ENCODE assay signal across 40 cellular contexts in the genomic region with DNA sequence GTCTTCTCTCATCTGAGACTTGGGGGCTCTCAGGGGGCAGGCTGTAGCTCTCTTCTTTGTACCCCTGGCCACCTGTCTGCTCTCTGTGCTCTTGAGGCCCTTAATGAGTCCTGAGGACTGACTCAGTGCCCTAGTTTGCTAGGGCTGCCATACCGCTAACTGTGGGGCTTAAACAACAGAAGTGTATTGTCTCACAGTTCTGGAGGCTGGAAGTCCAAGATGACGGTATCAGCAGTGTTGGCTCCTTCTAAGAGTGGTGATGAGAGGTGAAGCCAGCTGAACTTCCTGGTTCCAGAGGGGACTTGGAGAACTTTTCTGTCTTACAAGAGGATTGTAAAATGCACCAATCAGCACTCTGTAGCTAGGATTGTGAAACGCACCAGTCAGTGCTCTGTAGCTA.
"Had no signal": no experiment of that assay in that cellular context is flagged by ENCODE, and none has a peak within 500 bp of the region (broad histone marks: within the 10 kb centered on the region; RNA-seq: fewer than 3 reads in every experiment).

No MANE protein-coding gene starts in this region.

- H3K36me3 Mint-ChIP-seq: activated naive CD4-positive, alpha-beta T cell treated with anti-CD3 and anti-CD28 coated beads, Interleukin-2, amount 10 ng/mL, durations not matched to agents 7 days and 5 days; activated naive CD4-positive, alpha-beta T cell treated with anti-CD3 and anti-CD28 coated beads, Interleukin-2, amount 50 U/mL, for 24 hours; activated naive CD4-positive, alpha-beta T cell treated with anti-CD3 and anti-CD28 coated beads, Interleukin-2, amount 50 U/mL, for 72 hours; activated naive CD8-positive, alpha-beta T cell; activated naive CD8-positive, alpha-beta T cell treated with anti-CD3 and anti-CD28 coated beads for 36 hours; activated naive CD8-positive, alpha-beta T cell treated with anti-CD3 and anti-CD28 coated beads, Interleukin-2, amount 10 ng/mL, durations not matched to agents 7 days and 5 days; brain had no signal

- H3K9me3 ChIP-seq: adrenal gland had no signal

- ATAC-seq: activated naive CD4-positive, alpha-beta T cell treated with anti-CD3 and anti-CD28 coated beads, Interleukin-2, amount 50 U/mL, for 72 hours; activated naive CD8-positive, alpha-beta T cell treated with anti-CD3 and anti-CD28 coated beads, Interleukin-2, amount 50 U/mL, for 24 hours; activated T-cell treated with anti-CD3 and anti-CD28 coated beads, Interleukin-2, amount 50 U/mL, for 4 hours; activated T-cell treated with anti-CD3 and anti-CD28 coated beads, Interleukin-2, amount 50 U/mL, for 72 hours; activated T-helper 17 cell treated with anti-CD3 and anti-CD28 coated beads, Interleukin-2, amount 50 U/mL, for 72 hours; body of pancreas had no signal

- FAIRE-seq: astrocyte, bronchial epithelial cell had no signal

- H3K4me1 Mint-ChIP-seq: activated naive CD4-positive, alpha-beta T cell treated with anti-CD3 and anti-CD28 coated beads, Interleukin-2, amount 10 ng/mL, durations not matched to agents 7 days and 5 days; activated naive CD8-positive, alpha-beta T cell treated with anti-CD3 and anti-CD28 coated beads, Interleukin-2, amount 10 ng/mL, durations not matched to agents 7 days and 5 days had no signal

- H3K4me1 ChIP-seq: adrenal gland, ascending aorta, breast epithelium had no signal

- DNase-seq: activated effector memory CD4-positive, alpha-beta T cell treated with anti-CD3 and anti-CD28 coated beads, Interleukin-2, amount 50 U/mL, for 16 hours; activated effector memory CD4-positive, alpha-beta T cell treated with Interleukin-2 at 50 U/mL for 16 hours; activated gamma-delta T cell; activated gamma-delta T cell treated with Interleukin-2 at 50 U/mL for 16 hours; activated naive CD4-positive, alpha-beta T cell; activated naive CD4-positive, alpha-beta T cell treated with anti-CD3 and anti-CD28 coated beads for 36 hours; activated naive CD4-positive, alpha-beta T cell treated with anti-CD3 and anti-CD28 coated beads, Interleukin-2, amount 10 ng/mL, durations not matched to agents 7 days and 5 days; activated naive CD4-positive, alpha-beta T cell treated with anti-CD3 and anti-CD28 coated beads, Interleukin-2, amount 50 U/mL, for 16 hours; activated naive CD4-positive, alpha-beta T cell treated with Interleukin-2 at 50 U/mL for 16 hours; activated naive CD8-positive, alpha-beta T cell treated with anti-CD3 and anti-CD28 coated beads for 36 hours; activated naive CD8-positive, alpha-beta T cell treated with anti-CD3 and anti-CD28 coated beads, Interleukin-2, amount 10 ng/mL, durations not matched to agents 7 days and 5 days; activated naive CD8-positive, alpha-beta T cell treated with anti-CD3 and anti-CD28 coated beads, Interleukin-2, amount 50 U/mL, for 24 hours; activated T-cell treated with anti-CD3 and anti-CD28 coated beads, Interleukin-2, amount 50 U/mL, for 1 hour; activated T-cell treated with anti-CD3 and anti-CD28 coated beads, Interleukin-2, amount 50 U/mL, for 24 hours; activated T-cell treated with anti-CD3 and anti-CD28 coated beads, Interleukin-2, amount 50 U/mL, for 4 hours; activated T-cell treated with anti-CD3 and anti-CD28 coated beads, Interleukin-2, amount 50 U/mL, for 48 hours; activated T-cell treated with anti-CD3 and anti-CD28 coated beads, Interleukin-2, amount 50 U/mL, for 72 hours; adrenal gland; amniotic stem cell; amygdala; anterior cingulate cortex; aorta; body of pancreas; brain microvascular endothelial cell; caudate nucleus; central memory CD4-positive, alpha-beta T cell; cerebellar nuclear complex had no signal

- H3K4me3 Mint-ChIP-seq: activated naive CD4-positive, alpha-beta T cell treated with anti-CD3 and anti-CD28 coated beads for 36 hours; activated naive CD4-positive, alpha-beta T cell treated with anti-CD3 and anti-CD28 coated beads, Interleukin-2, amount 10 ng/mL, durations not matched to agents 7 days and 5 days; activated naive CD4-positive, alpha-beta T cell treated with anti-CD3 and anti-CD28 coated beads, Interleukin-2, amount 50 U/mL, for 24 hours; activated naive CD8-positive, alpha-beta T cell; activated naive CD8-positive, alpha-beta T cell treated with anti-CD3 and anti-CD28 coated beads for 36 hours; activated naive CD8-positive, alpha-beta T cell treated with anti-CD3 and anti-CD28 coated beads, Interleukin-2, amount 10 ng/mL, durations not matched to agents 7 days and 5 days; activated naive CD8-positive, alpha-beta T cell treated with anti-CD3 and anti-CD28 coated beads, Interleukin-2, amount 50 U/mL, for 24 hours; activated T-cell treated with anti-CD3 and anti-CD28 coated beads, Interleukin-2, amount 50 U/mL, for 24 hours; activated T-cell treated with anti-CD3 and anti-CD28 coated beads, Interleukin-2, amount 50 U/mL, for 4 hours; activated T-cell treated with anti-CD3 and anti-CD28 coated beads, Interleukin-2, amount 50 U/mL, for 72 hours; activated T-helper 1 cell treated with anti-CD3 and anti-CD28 coated beads, Interleukin-12 subunit alpha, Interleukin-12 subunit beta, Interleukin-2, Interleukin-4 antibody, amounts not matched to agents 30 ng/mL and 10 ng/mL and 1 ng/mL, durations not matched to agents 14 hours and 24 hours and 36 hours; activated T-helper 17 cell treated with anti-CD3 and anti-CD28 coated beads, Interleukin-2, amount 50 U/mL, for 72 hours; brain; central memory CD8-positive, alpha-beta T cell had no signal

- H3K9me3 Mint-ChIP-seq: activated naive CD4-positive, alpha-beta T cell treated with anti-CD3 and anti-CD28 coated beads, Interleukin-2, amount 10 ng/mL, durations not matched to agents 7 days and 5 days; activated naive CD4-positive, alpha-beta T cell treated with anti-CD3 and anti-CD28 coated beads, Interleukin-2, amount 50 U/mL, for 24 hours; activated naive CD8-positive, alpha-beta T cell treated with anti-CD3 and anti-CD28 coated beads, Interleukin-2, amount 10 ng/mL, durations not matched to agents 7 days and 5 days; activated T-helper 17 cell treated with anti-CD3 and anti-CD28 coated beads, Interleukin-2, amount 50 U/mL, for 72 hours; central memory CD8-positive, alpha-beta T cell had no signal

- H3K27ac ChIP-seq: adrenal gland, ascending aorta, body of pancreas, brain microvascular endothelial cell, breast epithelium, cardiac muscle cell had no signal

- H3K27ac Mint-ChIP-seq: activated naive CD4-positive, alpha-beta T cell treated with anti-CD3 and anti-CD28 coated beads for 36 hours; activated naive CD4-positive, alpha-beta T cell treated with anti-CD3 and anti-CD28 coated beads, Interleukin-2, amount 10 ng/mL, durations not matched to agents 7 days and 5 days; activated naive CD4-positive, alpha-beta T cell treated with anti-CD3 and anti-CD28 coated beads, Interleukin-2, amount 50 U/mL, for 24 hours; activated naive CD4-positive, alpha-beta T cell treated with anti-CD3 and anti-CD28 coated beads, Interleukin-2, amount 50 U/mL, for 72 hours; activated naive CD8-positive, alpha-beta T cell; activated naive CD8-positive, alpha-beta T cell treated with anti-CD3 and anti-CD28 coated beads for 36 hours; activated naive CD8-positive, alpha-beta T cell treated with anti-CD3 and anti-CD28 coated beads, Interleukin-2, amount 10 ng/mL, durations not matched to agents 7 days and 5 days; activated naive CD8-positive, alpha-beta T cell treated with anti-CD3 and anti-CD28 coated beads, Interleukin-2, amount 50 U/mL, for 24 hours; activated T-cell treated with anti-CD3 and anti-CD28 coated beads, Interleukin-2, amount 50 U/mL, for 24 hours; activated T-cell treated with anti-CD3 and anti-CD28 coated beads, Interleukin-2, amount 50 U/mL, for 72 hours; activated T-helper 1 cell treated with anti-CD3 and anti-CD28 coated beads, Interleukin-12 subunit alpha, Interleukin-12 subunit beta, Interleukin-2, Interleukin-4 antibody, amounts not matched to agents 30 ng/mL and 10 ng/mL and 1 ng/mL, durations not matched to agents 14 hours and 24 hours and 36 hours; activated T-helper 17 cell treated with anti-CD3 and anti-CD28 coated beads, Interleukin-2, amount 50 U/mL, for 72 hours; activated T-helper 2 cell treated with anti-CD3 and anti-CD28 coated beads, Interferon-gamma antibody, Interleukin-2, Interleukin-4, amounts not matched to agents 10 μg/mL and 5 μg/mL and 100 μg/mL, durations not matched to agents 14 hours and 24 hours and 36 hours; brain had no signal

- H3K4me3 ChIP-seq: adrenal gland, ascending aorta, body of pancreas, breast epithelium, cardiac muscle cell had no signal
